In the genomic region with DNA sequence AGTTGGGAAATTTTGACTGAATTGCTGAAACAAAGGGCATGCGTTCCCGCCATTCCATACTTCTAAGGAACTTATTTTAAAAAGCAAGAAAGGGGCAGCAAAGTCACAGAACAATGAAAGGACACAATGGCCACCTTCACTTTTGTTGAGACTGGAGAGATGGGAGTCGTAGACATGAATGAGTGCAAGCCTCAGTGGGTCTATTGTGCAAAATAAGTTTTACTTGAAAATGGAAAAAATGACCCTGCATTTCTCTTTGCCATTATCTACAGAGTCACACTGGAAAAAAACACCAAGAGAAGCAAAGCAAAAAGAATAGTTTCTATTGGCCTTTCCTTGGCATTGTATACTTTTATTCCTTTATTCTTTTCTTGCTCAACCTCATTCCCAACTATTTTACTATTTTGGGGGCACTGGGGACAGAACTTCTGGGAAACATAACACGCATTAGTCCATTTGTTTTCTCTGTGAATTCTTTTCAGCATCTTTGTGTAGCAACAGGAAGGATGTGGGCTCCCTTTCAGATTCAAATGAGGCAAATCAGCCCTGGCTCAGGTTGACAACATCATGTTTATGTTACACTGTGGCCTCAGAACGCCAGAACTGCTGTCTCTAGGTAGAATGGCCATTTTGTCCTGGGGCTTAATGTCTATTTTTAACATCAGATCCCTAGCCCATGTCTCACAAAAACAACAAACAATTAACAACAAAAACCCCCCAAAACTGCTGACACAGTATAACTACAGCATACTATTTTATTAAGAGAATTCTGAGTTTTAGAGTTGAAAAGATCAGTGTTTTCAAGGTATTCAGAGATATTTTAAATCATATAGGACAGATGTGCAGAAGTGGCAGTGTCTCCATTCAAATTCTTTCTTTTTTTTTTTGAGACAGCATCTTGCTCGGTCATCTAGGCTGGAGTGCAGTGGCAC, we compare ENCODE assay signal across 9 cellular contexts.
DNase-seq lines count a peak whose midpoint lies in the region; ATAC-seq lines count a peak whose summit lies in the region.
"Had no signal": no experiment of that assay in that cellular context is flagged by ENCODE, and none has a peak within 500 bp of the region (broad histone marks: within the 10 kb centered on the region; RNA-seq: fewer than 3 reads in every experiment).

No MANE protein-coding gene starts in this region.

- H3K4me3 ChIP-seq in ectodermal cell (ENCODE audit: insufficient read depth, low read depth, low read length): no peak overlapping the region

- no peaks in the 10 kb centered on the region for H3K27me3 ChIP-seq in ectodermal cell (ENCODE audit: control insufficient read depth, insufficient read depth, low read length, poor library complexity, severe bottlenecking)

- peak overlapping the region; percentile 40 for H3K27ac ChIP-seq in ectodermal cell (ENCODE audit: insufficient read depth, low read depth, low read length, poor library complexity, severe bottlenecking)
- H3K27ac ChIP-seq: epithelial cell of prostate had no signal

- H3K9me3 ChIP-seq in ectodermal cell (ENCODE audit: control insufficient read depth, low read length): no peaks in the 10 kb centered on the region

- H3K36me3 ChIP-seq in ectodermal cell (ENCODE audit: control insufficient read depth, insufficient read depth, low read length): no peaks in the 10 kb centered on the region

- peaks cover 16% of the 10 kb centered on the region for H3K4me1 ChIP-seq in ectodermal cell (ENCODE audit: control insufficient read depth, insufficient read depth, low read length)

- ATAC-seq in GM21737 (IDR thresholded peaks at IDR 0.05; ENCODE audit: unreplicated experiment): peak; percentile 93

- DNase-seq in ELR (ENCODE audit: low read depth): peak; percentile 27
- peak; percentile 22 for DNase-seq in NK-92 (lab: John Stamatoyannopoulos, UW; ENCODE audit: unreplicated experiment)
- peak; percentile 57 for DNase-seq in stimulated activated CD4-positive, alpha-beta T cell treated with anti-CD3 and anti-CD28 coated beads, Interleukin-4, amount 100 ng/mL, for 24 hours
- DNase-seq in mucosa of gallbladder (ENCODE audit: low spot score): no peak
- no peak for DNase-seq in AML-193 (lab: John Stamatoyannopoulos, UW)
- DNase-seq in NOMO-1 treated with DMSO at 0.1 percent for 48 hours (lab: John Stamatoyannopoulos, UW; ENCODE audit: unreplicated experiment): no peak

- 47 to 51% methylated on average over 6 of the region's 6 CpGs for WGBS in ectodermal cell, 2 experiments

Comparison
In these comparisons a context has a peak if more than half of its experiments do, and no peak if none do; other contexts are left out.
1. DNase-seq: peak in ELR (single experiment), NK-92 (single experiment) and stimulated activated CD4-positive, alpha-beta T cell treated with anti-CD3 and anti-CD28 coated beads, Interleukin-4, amount 100 ng/mL, for 24 hours (single experiment); none in mucosa of gallbladder (single experiment), AML-193 (0 of 2) and NOMO-1 treated with DMSO at 0.1 percent for 48 hours (single experiment).